ENCODE assay signal across 19 cellular contexts in genomic region chr1:16110884-16111283, GRCh38. TPM values are rescaled to one million over a fixed set of nuclear protein-coding genes. Genes with fewer than 3 reads are reported as not detected.
"Had no signal": no experiment of that assay in that cellular context is flagged by ENCODE, and none has a peak within 500 bp of the region (broad histone marks: within the 10 kb centered on the region; RNA-seq: fewer than 3 reads in every experiment).

No MANE protein-coding gene starts in this region.

- H3K4me1 Mint-ChIP-seq: stimulated activated naive B cell treated with anti-CD40 and anti-IgM and Interleukin-4, amounts not matched to agents 10 μg/mL and 1 μg/mL and 100 μg/mL, for 72 hours; stimulated activated naive CD8-positive, alpha-beta T cell treated with anti-CD3 and anti-CD28 coated beads, Interleukin-15, amount 100 ng/mL, for 72 hours had no signal

- ATAC-seq: foreskin keratinocyte; left colon; natural killer cell; stimulated activated naive B cell treated with anti-CD40 and anti-IgM and Interleukin-4, amounts not matched to agents 10 μg/mL and 1 μg/mL and 100 μg/mL, for 72 hours; stimulated activated naive CD8-positive, alpha-beta T cell treated with anti-CD3 and anti-CD28 coated beads, Interleukin-15, amount 100 ng/mL, for 72 hours had no signal

- H3K4me3 ChIP-seq: colonic mucosa, lung, psoas muscle, right lobe of liver, testis, tibial nerve had no signal

- DNase-seq: colonic mucosa; dermis blood vessel endothelial cell; foreskin keratinocyte; immature natural killer cell; left colon; left ventricle myocardium superior; natural killer cell; psoas muscle; right lobe of liver; stimulated activated CD4-positive, alpha-beta T cell treated with anti-CD3 and anti-CD28 coated beads, Interleukin-2, amount 100 ng/mL, for 24 hours; stimulated activated CD4-positive, alpha-beta T cell treated with anti-CD3 and anti-CD28 coated beads, Interleukin-4, amount 100 ng/mL, for 4 hours; stimulated activated naive B cell treated with anti-CD40 and anti-IgM and Interleukin-4, amounts not matched to agents 10 μg/mL and 1 μg/mL and 100 μg/mL, for 72 hours; stimulated activated naive CD8-positive, alpha-beta T cell treated with anti-CD3 and anti-CD28 coated beads, Interleukin-15, amount 100 ng/mL, for 72 hours had no signal

- H3K27ac ChIP-seq: colonic mucosa, foreskin keratinocyte, psoas muscle, right lobe of liver, testis had no signal

- H3K9me3 ChIP-seq: colonic mucosa, right lobe of liver, testis had no signal

- H3K4me1 ChIP-seq: colonic mucosa, psoas muscle had no signal

- H3K36me3 ChIP-seq: colonic mucosa, right lobe of liver, tibial nerve had no signal

- H3K27ac Mint-ChIP-seq: stimulated activated naive B cell treated with anti-CD40 and anti-IgM and Interleukin-4, amounts not matched to agents 10 μg/mL and 1 μg/mL and 100 μg/mL, for 72 hours had no signal

- H3K4me3 Mint-ChIP-seq: immature natural killer cell; natural killer cell; stimulated activated naive B cell treated with anti-CD40 and anti-IgM and Interleukin-4, amounts not matched to agents 10 μg/mL and 1 μg/mL and 100 μg/mL, for 72 hours; stimulated activated naive CD8-positive, alpha-beta T cell treated with anti-CD3 and anti-CD28 coated beads, Interleukin-15, amount 100 ng/mL, for 72 hours had no signal

- H3K27me3 ChIP-seq: colonic mucosa, right lobe of liver, testis, tibial nerve had no signal

RNA-seq across cellular contexts. Expression of gene FAM131C, which starts 37.4 kb away (rescaled TPM):
- total RNA-seq: dermis blood vessel endothelial cell, left colon, lung, myocyte, natural killer cell, omental fat pad, psoas muscle, tibial nerve, urinary bladder had no signal
- polyA plus RNA-seq: immature natural killer cell, lung had no signal

RNA-seq across cellular contexts. Expression of gene EPHA2, which starts 45.0 kb away (rescaled TPM):
- polyA plus RNA-seq: immature natural killer cell had no signal
